ENCODE assay signal across 8 cellular contexts in genomic region chr11:112087212-112087611, GRCh38. TPM values are rescaled to one million over a fixed set of nuclear protein-coding genes. Genes with fewer than 3 reads are reported as not detected.
DNase-seq lines count a peak whose midpoint lies in the region; ATAC-seq and TF ChIP-seq lines count a peak whose summit lies in the region.

No MANE protein-coding gene starts in this region.

- H3K9ac ChIP-seq in SK-N-SH = peak overlapping the region; percentile 81

- H3K27me3 ChIP-seq in SK-N-SH (ENCODE audit: insufficient read depth) (no peaks in the 10 kb centered on the region), psoas muscle (ENCODE audit: insufficient read depth in 3 of 3, low read length in 2 of 3) (no peaks in the 10 kb centered on the region)

- TF ChIP-seq CTCF in SK-N-SH (IDR thresholded peaks at IDR 0.05) (no peak), fibroblast of pulmonary artery (IDR thresholded peaks at IDR 0.05; ENCODE audit: low read length, missing control alignments) (no peak), psoas muscle (IDR thresholded peaks at IDR 0.05) (no peak), GM20000 (IDR thresholded peaks at IDR 0.05; ENCODE audit: extremely low read depth, missing control alignments) (no peak)

- peaks cover 63 to 66% of the 10 kb centered on the region in 2 experiments for H3K36me3 ChIP-seq in SK-N-SH (replicated peaks in 1 of 2; ENCODE audit: control insufficient read depth in 1 of 2, insufficient read depth in 2 of 2, low read length in 1 of 2)
- peaks cover 16 to 78% of the 10 kb centered on the region in 2 donors for H3K36me3 ChIP-seq in psoas muscle (ENCODE audit: insufficient read depth in 1 of 2, low read depth in 1 of 2)

- TF ChIP-seq RAD21 in SK-N-SH (IDR thresholded peaks at IDR 0.05; ENCODE audit: low read length) = no peak

- peak overlapping the region; percentile 86 for H3K4me2 ChIP-seq in SK-N-SH

- peaks cover 32% of the 10 kb centered on the region for H3F3A ChIP-seq in SK-N-SH (replicated peaks; ENCODE audit: insufficient read depth)

- no peak for TF ChIP-seq EP300 in SK-N-SH (IDR thresholded peaks at IDR 0.05; ENCODE audit: borderline replicate concordance in 1 of 2, low read depth in 1 of 2, low read length in 1 of 2)

- no peak for DNase-seq in SK-N-SH
- no peak for DNase-seq in fibroblast of pulmonary artery (ENCODE audit: low read depth)
- no peak for DNase-seq in psoas muscle
- DNase-seq in NCI-H345 (lab: John Stamatoyannopoulos, UW) = no peak
- no peak for DNase-seq in NCI-H128 (lab: John Stamatoyannopoulos, UW; ENCODE audit: unreplicated experiment)
- no peak for DNase-seq in GM20000 (ENCODE audit: low spot score)

- WGBS in SK-N-SH (ENCODE audit: low lambda C conversion rate) = 20% methylated on average over 10 of the region's 10 CpGs
- WGBS in psoas muscle, 3 donors = 13 to 16% (median 14%) methylated on average over 10 of the region's 10 CpGs

- H3K4me1 ChIP-seq in SK-N-SH (ENCODE audit: control insufficient read depth in 1 of 2, insufficient read depth in 2 of 2, low read depth in 1 of 2, low read length in 1 of 2) = peaks cover 0 to 19% of the 10 kb centered on the region in 2 experiments; a peak in 3 of 4 replicates
- H3K4me1 ChIP-seq in psoas muscle = peaks cover 41% of the 10 kb centered on the region

- H3K9me3 ChIP-seq in SK-N-SH (no peaks in the 10 kb centered on the region), psoas muscle (no peaks in the 10 kb centered on the region)

- CTCF ChIA-PET in SK-N-SH (lab: Yijun Ruan, JAX) = interaction anchor here (0.6 to 4.2 kb wide), 6 partner anchors 11 to 192 kb away, joined by 3 to 16 read pairs (median 4); no protein-coding TSS in a partner anchor

- peak overlapping the region; percentile 72 to 85 for H3K4me3 ChIP-seq in SK-N-SH (ENCODE audit: low read depth in 2 of 2, low read length in 1 of 2)
- peak overlapping the region; percentile 75 for H3K4me3 ChIP-seq in fibroblast of pulmonary artery (replicated peaks; ENCODE audit: low read depth, low read length)
- peak overlapping the region; percentile 93 for H3K4me3 ChIP-seq in psoas muscle

- peak overlapping the region; percentile 27; the same call in 1 of the 2 replicates for H2AFZ ChIP-seq in SK-N-SH (ENCODE audit: low read depth)

- peaks cover 70% of the 10 kb centered on the region for H3K79me2 ChIP-seq in SK-N-SH (ENCODE audit: insufficient read depth)

- H4K20me1 ChIP-seq in SK-N-SH (ENCODE audit: insufficient read depth) = no peaks in the 10 kb centered on the region

- H3K27ac ChIP-seq in SK-N-SH (ENCODE audit: low read depth in 2 of 2, low read length in 1 of 2) = peak overlapping the region; percentile 48 to 67; a peak in 3 of 4 replicates
- H3K27ac ChIP-seq in psoas muscle = peak overlapping the region; percentile 88

- intact Hi-C loops in psoas muscle (cut with DNase I) = loop anchor here in 1 of 2 donors (5.0 kb wide), 1 partner anchor 160 kb away; no protein-coding TSS in a partner anchor

- H3K9me2 ChIP-seq in SK-N-SH = no peaks in the 10 kb centered on the region

- ATAC-seq in GM21737 (IDR thresholded peaks at IDR 0.05; ENCODE audit: unreplicated experiment) (peak; percentile 1), psoas muscle (peak; percentile 3 to 30 (median 10)), GM19023 (IDR thresholded peaks at IDR 0.05; ENCODE audit: unreplicated experiment) (no peak)

- POLR2A ChIA-PET in SK-N-SH (lab: Yijun Ruan, JAX) = interaction anchor here (0.6 to 1.5 kb wide), 2 partner anchors 65 to 216 kb away, joined by 3 read pairs; partner anchors contain the start of gene ALG9

TF ChIP-seq in SK-N-SH, 30 proteins besides CTCF, POLR2A, EP300 and RAD21:
- no peak for TF ChIP-seq ZBTB33 (IDR thresholded peaks at IDR 0.05; ENCODE audit: borderline replicate concordance, low read depth)
- no peak for TF ChIP-seq SMC3 (IDR thresholded peaks at IDR 0.05; ENCODE audit: low read depth, low read length)
- no peak for TF ChIP-seq FOSL2 (IDR thresholded peaks at IDR 0.05; ENCODE audit: borderline replicate concordance, low read depth)
- no peak for TF ChIP-seq ELF1 (IDR thresholded peaks at IDR 0.05)
- no peak for TF ChIP-seq TEAD4 (IDR thresholded peaks at IDR 0.05; ENCODE audit: borderline replicate concordance, insufficient read depth)
- no peak for TF ChIP-seq CHD2 (IDR thresholded peaks at IDR 0.05; ENCODE audit: low read length, partially characterized antibody)
- TF ChIP-seq EZH2phosphoT487 (IDR thresholded peaks at IDR 0.05; ENCODE audit: borderline replicate concordance, low read depth) = no peak
- TF ChIP-seq USF2 (IDR thresholded peaks at IDR 0.05; ENCODE audit: borderline replicate concordance, low read depth, low read length) = no peak
- no peak for TF ChIP-seq RFX5 (IDR thresholded peaks at IDR 0.05; ENCODE audit: low read length)
- TF ChIP-seq SIN3A (IDR thresholded peaks at IDR 0.05; ENCODE audit: borderline replicate concordance, low read depth, low read length) = no peak
- TF ChIP-seq FOXJ3 (CRISPR knock-in tag; IDR thresholded peaks at IDR 0.05) = no peak
- no peak for TF ChIP-seq FOXM1 (IDR thresholded peaks at IDR 0.05; ENCODE audit: low read depth)

RNA-seq across cellular contexts. Expression of gene SDHD, which starts 0.5 kb away (rescaled TPM):
- polyA plus RNA-seq in SK-N-SH (2012; rRNA removed) (169 and 192 TPM in 2 replicates), psoas muscle (100 to 1,000 TPM; 219 to 256 (median 234) TPM)
- 162 and 163 TPM in 2 replicates for polyA plus RNA-seq in SK-N-SH (2012; cell fraction: cytosol; rRNA removed)
- 106 and 117 TPM in 2 replicates for polyA plus RNA-seq in SK-N-SH (2012; cell fraction: nucleus; rRNA removed)
- total RNA-seq in psoas muscle = 100 to 1,000 TPM; 168 to 264 (median 192) TPM

RNA-seq across cellular contexts. Expression of gene TIMM8B, which starts 0.7 kb away (rescaled TPM):
- 156 and 188 TPM in 2 replicates for polyA plus RNA-seq in SK-N-SH (2012; rRNA removed)
- 178 and 185 TPM in 2 replicates for polyA plus RNA-seq in SK-N-SH (2012; cell fraction: cytosol; rRNA removed)
- polyA plus RNA-seq in SK-N-SH (2012; cell fraction: nucleus; rRNA removed) = 47.3 and 72.5 TPM in 2 replicates
- total RNA-seq in psoas muscle = 100 to 1,000 TPM in 1 of 4 donors, 10 to 100 TPM in 3; 86.6 to 105 (median 90.6) TPM
- 100 to 1,000 TPM in 2 of 3 donors, 10 to 100 TPM in 1; 84.3 to 152 (median 120) TPM for polyA plus RNA-seq in psoas muscle

RNA-seq across cellular contexts. Expression of gene NKAPD1, which starts 13.1 kb away (rescaled TPM):
- polyA plus RNA-seq in SK-N-SH (2012; rRNA removed) = 9.2 and 13.1 TPM in 2 replicates
- polyA plus RNA-seq in SK-N-SH (2012; cell fraction: cytosol; rRNA removed) = 14.8 and 17.7 TPM in 2 replicates
- 6.8 and 10.2 TPM in 2 replicates for polyA plus RNA-seq in SK-N-SH (2012; cell fraction: nucleus; rRNA removed)
- total RNA-seq in psoas muscle = 10 to 100 TPM in 2 of 4 donors, 1 to 10 TPM in 2; 9.3 to 13.8 (median 10.8) TPM
- polyA plus RNA-seq in psoas muscle = 10 to 100 TPM in 1 of 3 donors, 1 to 10 TPM in 2; 8.5 to 21.6 (median 9.0) TPM

RNA-seq across cellular contexts. Expression of gene PIH1D2, which starts 13.4 kb away (rescaled TPM):
- polyA plus RNA-seq in SK-N-SH (2012; rRNA removed) = 0.97 and 2.0 TPM in 2 replicates
- 1.9 and 2.4 TPM in 2 replicates for polyA plus RNA-seq in SK-N-SH (2012; cell fraction: cytosol; rRNA removed)
- polyA plus RNA-seq in SK-N-SH (2012; cell fraction: nucleus; rRNA removed) = 1.4 and 3.8 TPM in 2 replicates
- 1 to 10 TPM in 2 of 4 donors, under 1 TPM in 2; 0.49 to 1.3 (median 0.97) TPM for total RNA-seq in psoas muscle
- polyA plus RNA-seq in psoas muscle = 1 to 10 TPM; 1.2 to 3.0 (median 1.8) TPM
